In the genomic region with DNA sequence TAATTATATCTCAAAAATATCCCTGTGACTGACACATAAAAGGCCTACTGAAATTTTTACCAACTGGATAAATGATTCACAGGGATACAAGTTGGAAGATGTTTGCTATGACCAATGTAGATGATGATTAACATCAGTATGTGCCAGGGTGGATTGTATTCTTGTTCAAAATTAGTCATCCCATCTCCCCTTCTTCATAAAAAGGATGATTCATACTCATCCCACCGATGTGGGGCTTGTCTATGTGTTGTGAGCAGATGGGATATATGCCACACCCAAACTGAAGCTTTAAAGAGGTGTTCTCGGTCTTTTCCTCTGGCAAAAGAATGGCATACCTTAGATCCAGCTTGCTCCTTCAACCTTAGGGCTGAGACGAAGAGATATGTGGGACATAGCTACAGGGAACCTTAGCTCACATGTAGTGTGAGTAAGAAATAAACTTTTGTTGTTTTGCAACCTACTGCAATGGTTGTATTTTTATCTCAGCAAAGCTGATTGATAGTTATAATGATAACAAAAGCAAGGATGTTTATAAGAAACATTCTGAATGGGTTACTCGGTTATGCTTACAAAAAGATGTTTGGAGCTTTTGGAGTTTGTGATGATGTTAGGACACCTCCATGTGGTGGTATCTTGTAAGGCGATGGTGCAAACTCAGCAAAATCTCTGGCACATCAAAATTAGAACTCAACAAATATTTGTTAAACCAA, we compare ENCODE assay signal across 8 cellular contexts. TPM values are rescaled to one million over a fixed set of nuclear protein-coding genes. Genes with fewer than 3 reads are reported as not detected.
DNase-seq lines count a peak whose midpoint lies in the region; ATAC-seq and TF ChIP-seq lines count a peak whose summit lies in the region.

No MANE protein-coding gene starts in this region.

- H3K18ac ChIP-seq in trophoblast cell (ENCODE audit: low read length), result no peak overlapping the region

- H3K4ac ChIP-seq in trophoblast cell (ENCODE audit: low read depth, low read length), result no peak overlapping the region

- H3K36me3 ChIP-seq in MG63, result no peaks in the 10 kb centered on the region
- no peaks in the 10 kb centered on the region for H3K36me3 ChIP-seq in colonic mucosa
- H3K36me3 ChIP-seq in trophoblast cell (ENCODE audit: control insufficient read depth in 1 of 2, insufficient read depth in 2 of 2, low read length in 2 of 2), result no peaks in the 10 kb centered on the region

- H3K23ac ChIP-seq in trophoblast cell (ENCODE audit: low read length), result no peak overlapping the region

- H3K9me3 ChIP-seq in MG63 (no peaks in the 10 kb centered on the region), colonic mucosa (no peaks in the 10 kb centered on the region), trophoblast cell (ENCODE audit: insufficient read depth, low read depth, low read length) (no peaks in the 10 kb centered on the region)

- H2BK120ac ChIP-seq in trophoblast cell (ENCODE audit: insufficient read depth, low read length, poor library complexity), result no peak overlapping the region

- H3K27me3 Mint-ChIP-seq in Calu3 (ENCODE audit: unreplicated experiment), result no peaks in the 10 kb centered on the region

- H3K27me3 ChIP-seq in MG63, result no peaks in the 10 kb centered on the region
- no peaks in the 10 kb centered on the region for H3K27me3 ChIP-seq in colonic mucosa
- no peaks in the 10 kb centered on the region for H3K27me3 ChIP-seq in trophoblast cell (ENCODE audit: insufficient read depth, low read length)

- H3K79me2 ChIP-seq in trophoblast cell (ENCODE audit: control insufficient read depth, insufficient read depth, low read length, poor library complexity), result no peaks in the 10 kb centered on the region

- H4K12ac ChIP-seq in trophoblast cell (ENCODE audit: low read depth, low read length), result no peak overlapping the region

- CTCF ChIA-PET in Calu3 (lab: Charles Lee), result interaction anchor here (0.6 to 1.0 kb wide), 3 partner anchors 229 to 1536 kb away, joined by 3 read pairs; no protein-coding TSS in a partner anchor

- H4K91ac ChIP-seq in trophoblast cell (ENCODE audit: low read depth, low read length), result no peak overlapping the region

- H3K4me1 ChIP-seq in colonic mucosa, result no peaks in the 10 kb centered on the region
- no peaks in the 10 kb centered on the region for H3K4me1 ChIP-seq in trophoblast cell (ENCODE audit: control insufficient read depth in 1 of 2, insufficient read depth in 2 of 2, low read length in 2 of 2)

- H4K8ac ChIP-seq in trophoblast cell (ENCODE audit: low read depth, low read length), result no peak overlapping the region

- no peak overlapping the region for H2BK5ac ChIP-seq in trophoblast cell (ENCODE audit: low read depth, low read length, poor library complexity)

- no CpG with 5 or more reads among the region's 5 CpGs for WGBS in trophoblast cell (ENCODE audit: extremely low coverage, insufficient coverage, insufficient read length)

- intact Hi-C loops in colonic mucosa (cut with DNase I), result no loop called here
- intact Hi-C loops in Calu3 (cut with micrococcal nuclease; ENCODE audit: unreplicated experiment), result loop anchor here (5.0 to 10.0 kb wide), 2 partner anchors 698 to 916 kb away; no protein-coding TSS in a partner anchor

- BruUV-seq in Calu3 (replicated peaks; lab: Mats Ljungman, UMichigan), result no TSS peak

- H3K4me1 Mint-ChIP-seq in Calu3 (ENCODE audit: low read depth, unreplicated experiment), result peaks cover 13% of the 10 kb centered on the region

- H3K4me3 Mint-ChIP-seq in Calu3 (ENCODE audit: low read depth, unreplicated experiment), result no peak overlapping the region

- no peaks in the 10 kb centered on the region for H3K36me3 Mint-ChIP-seq in Calu3 (ENCODE audit: insufficient read depth, unreplicated experiment)

- no peak overlapping the region for H3K9ac ChIP-seq in colonic mucosa (ENCODE audit: low read depth in 2 of 2, low read length in 2 of 2)
- no peak overlapping the region for H3K9ac ChIP-seq in trophoblast cell (ENCODE audit: low read length)

- H3K27ac ChIP-seq in colonic mucosa (no peak overlapping the region), trophoblast cell (ENCODE audit: low read depth, low read length) (no peak overlapping the region)

- H3K4me3 ChIP-seq in GM12864 (ENCODE audit: low read depth, low read length) (no peak overlapping the region), MG63 (no peak overlapping the region), colonic mucosa (no peak overlapping the region), trophoblast cell (ENCODE audit: low read depth, low read length) (no peak overlapping the region)

- no peak overlapping the region for H3K27ac Mint-ChIP-seq in Calu3 (ENCODE audit: unreplicated experiment)

- no peak overlapping the region for H2BK12ac ChIP-seq in trophoblast cell (ENCODE audit: low read length)

- DNase-seq in GM12864 (ENCODE audit: low read depth), result no peak
- peak; percentile 59 for DNase-seq in MG63
- no peak for DNase-seq in colonic mucosa
- peak; percentile 78 to 87 for DNase-seq in trophoblast cell
- DNase-seq in NOMO-1 treated with DMSO at 0.1 percent for 48 hours (lab: John Stamatoyannopoulos, UW; ENCODE audit: unreplicated experiment), result no peak
- DNase-seq in HUDEP-2 (lab: John Stamatoyannopoulos, UW; ENCODE audit: unreplicated experiment in 76 of 76), result no peak
- DNase-seq in Calu3, result no peak

- H3K79me1 ChIP-seq in trophoblast cell (ENCODE audit: low read length), result no peaks in the 10 kb centered on the region

- no peaks in the 10 kb centered on the region for H3K9me3 Mint-ChIP-seq in Calu3 (ENCODE audit: low read depth, unreplicated experiment)

- no peak overlapping the region for H3K14ac ChIP-seq in trophoblast cell (ENCODE audit: low read length)

- TF ChIP-seq CTCF in GM12864 (IDR thresholded peaks at IDR 0.05; ENCODE audit: low read depth, low read length, missing control alignments) (peak; percentile 56), colonic mucosa (IDR thresholded peaks at IDR 0.05) (peak; percentile 32), Calu3 (IDR thresholded peaks at IDR 0.05; ENCODE audit: unreplicated experiment) (no peak)

- H3K4me2 ChIP-seq in trophoblast cell (ENCODE audit: low read length), result no peak overlapping the region

- H2AFZ ChIP-seq in trophoblast cell (ENCODE audit: insufficient read depth, low read length, poor library complexity), result no peak overlapping the region

- H2AK5ac ChIP-seq in trophoblast cell (ENCODE audit: low read length), result no peak overlapping the region

- peak; percentile 71 for ATAC-seq in GM21576 (IDR thresholded peaks at IDR 0.05; ENCODE audit: unreplicated experiment)

RNA-seq across cellular contexts. Expression of a gene that starts 29.4 kb away (rescaled TPM):
- total RNA-seq in MG63 (2014; rRNA removed; shearing (Covaris generic); ENCODE audit: low replicate concordance), result 0.35 and 3.4 TPM in 2 replicates
- total RNA-seq in colonic mucosa (1 to 10 TPM in 1 of 2 donors, under 1 TPM in 1; 0.45 to 1.1 TPM), Calu3 (2022) (2.6 and 3.0 TPM in 2 replicates)
- 0.37 and 0.74 TPM in 2 replicates for polyA plus RNA-seq in trophoblast cell (2013)

RNA-seq across cellular contexts. Expression of a gene that starts 29.6 kb away (rescaled TPM):
- 8.0 and 12.6 TPM in 2 replicates for total RNA-seq in MG63 (2014; rRNA removed; shearing (Covaris generic); ENCODE audit: low replicate concordance)
- 10 to 100 TPM; 10.5 to 12.2 TPM for total RNA-seq in colonic mucosa
- 6.1 and 6.7 TPM in 2 replicates for polyA plus RNA-seq in trophoblast cell (2013)
- 21.1 and 22.4 TPM in 2 replicates for total RNA-seq in Calu3 (2022)

Comparison
In these comparisons a context has a peak if more than half of its experiments do, and no peak if none do; other contexts are left out.
1. DNase-seq: peak in MG63 (single experiment) and trophoblast cell (2 of 2); none in GM12864 (single experiment), colonic mucosa (single experiment), NOMO-1 treated with DMSO at 0.1 percent for 48 hours (single experiment), HUDEP-2 (0 of 76) and Calu3 (single experiment).